22 cellular contexts compared by ENCODE assay signal in the genomic region with DNA sequence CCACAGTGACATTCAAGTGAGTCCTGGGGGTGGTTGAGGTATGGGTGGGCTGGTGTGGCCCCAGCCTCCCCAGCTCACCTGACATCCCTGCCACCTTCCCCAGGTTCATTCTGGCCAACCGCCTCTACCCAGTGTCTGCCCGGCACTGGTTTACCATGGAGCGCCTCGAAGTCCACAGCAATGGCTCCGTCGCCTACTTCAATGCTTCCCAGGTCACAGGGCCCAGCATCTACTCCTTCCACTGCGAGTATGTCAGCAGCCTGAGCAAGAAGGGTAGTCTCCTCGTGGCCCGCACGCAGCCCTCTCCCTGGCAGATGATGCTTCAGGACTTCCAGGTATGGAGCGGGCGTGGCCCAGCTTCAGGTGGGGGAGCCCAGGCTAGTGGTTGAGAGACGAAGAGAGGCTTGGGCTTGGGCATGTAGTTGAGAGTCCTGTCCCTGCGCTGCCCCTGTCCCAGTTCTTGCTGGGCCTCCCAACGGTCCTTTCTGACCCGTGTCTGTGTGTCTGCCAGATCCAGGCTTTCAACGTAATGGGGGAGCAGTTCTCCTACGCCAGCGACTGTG.
"Had no signal": no experiment of that assay in that cellular context is flagged by ENCODE, and none has a peak within 500 bp of the region (broad histone marks: within the 10 kb centered on the region; RNA-seq: fewer than 3 reads in every experiment).

No MANE protein-coding gene starts in this region.

- H3K27me3 ChIP-seq: ascending aorta, gastrocnemius medialis, upper lobe of right lung had no signal

- H3K4me3 ChIP-seq: ascending aorta, gastrocnemius medialis, smooth muscle cell, upper lobe of right lung had no signal

- H3K27me3 Mint-ChIP-seq: activated CD4-positive, alpha-beta T cell treated with anti-CD3 and anti-CD28 coated beads, Interleukin-2, amount 10 ng/mL, durations not matched to agents 24 days and 14 days; stimulated activated naive B cell treated with anti-CD40 and anti-IgM and Interleukin-4, amounts not matched to agents 10 μg/mL and 1 μg/mL and 100 μg/mL, for 72 hours had no signal

- DNase-seq: activated CD4-positive, alpha-beta T cell treated with anti-CD3 and anti-CD28 coated beads, Interleukin-2, amount 10 ng/mL, durations not matched to agents 24 days and 14 days; activated CD8-positive, alpha-beta memory T cell treated with anti-CD3 and anti-CD28 coated beads, Interleukin-2, amount 50 U/mL, for 4 hours; activated effector memory CD4-positive, alpha-beta T cell treated with Interleukin-2 at 50 U/mL for 16 hours; activated naive CD4-positive, alpha-beta T cell treated with anti-CD3 and anti-CD28 coated beads, Interleukin-2, amount 50 U/mL, for 16 hours; activated T-cell treated with anti-CD3 and anti-CD28 coated beads, Interleukin-2, amount 50 U/mL, for 4 hours; cerebellar nuclear complex; cortex of kidney; effector CD4-positive, alpha-beta T cell; gastrocnemius medialis; head of caudate nucleus; kidney; midbrain; stimulated activated CD4-positive, alpha-beta T cell treated with anti-CD3 and anti-CD28 coated beads, Interleukin-4, amount 100 ng/mL, for 24 hours; stimulated activated naive B cell treated with anti-CD40 and anti-IgM and Interleukin-4, amounts not matched to agents 10 μg/mL and 1 μg/mL and 100 μg/mL, for 72 hours; upper lobe of right lung had no signal

- H3K9me3 Mint-ChIP-seq: activated CD4-positive, alpha-beta T cell treated with anti-CD3 and anti-CD28 coated beads, Interleukin-2, amount 10 ng/mL, durations not matched to agents 24 days and 14 days; activated T-cell treated with anti-CD3 and anti-CD28 coated beads, Interleukin-2, amount 50 U/mL, for 4 hours had no signal

- H3K9ac ChIP-seq: parathyroid adenoma had no signal

- H3K9me3 ChIP-seq: ascending aorta, gastrocnemius medialis, thoracic aorta, upper lobe of right lung had no signal

- H3K27ac ChIP-seq: parathyroid adenoma, upper lobe of right lung had no signal

- H3K4me3 Mint-ChIP-seq: stimulated activated naive B cell treated with anti-CD40 and anti-IgM and Interleukin-4, amounts not matched to agents 10 μg/mL and 1 μg/mL and 100 μg/mL, for 72 hours had no signal

- H3K4me1 ChIP-seq: upper lobe of right lung had no signal

- H2AFZ ChIP-seq: parathyroid adenoma had no signal

- H3K4me2 ChIP-seq: smooth muscle cell had no signal

- H3K36me3 ChIP-seq: thoracic aorta had no signal

- ATAC-seq: activated T-cell treated with anti-CD3 and anti-CD28 coated beads, Interleukin-2, amount 50 U/mL, for 4 hours; esophagus mucosa; gastrocnemius medialis; left lobe of liver; sciatic nerve; stimulated activated naive B cell treated with anti-CD40 and anti-IgM and Interleukin-4, amounts not matched to agents 10 μg/mL and 1 μg/mL and 100 μg/mL, for 72 hours; upper lobe of right lung had no signal
